25 cellular contexts compared by ENCODE assay signal in the genomic region with DNA sequence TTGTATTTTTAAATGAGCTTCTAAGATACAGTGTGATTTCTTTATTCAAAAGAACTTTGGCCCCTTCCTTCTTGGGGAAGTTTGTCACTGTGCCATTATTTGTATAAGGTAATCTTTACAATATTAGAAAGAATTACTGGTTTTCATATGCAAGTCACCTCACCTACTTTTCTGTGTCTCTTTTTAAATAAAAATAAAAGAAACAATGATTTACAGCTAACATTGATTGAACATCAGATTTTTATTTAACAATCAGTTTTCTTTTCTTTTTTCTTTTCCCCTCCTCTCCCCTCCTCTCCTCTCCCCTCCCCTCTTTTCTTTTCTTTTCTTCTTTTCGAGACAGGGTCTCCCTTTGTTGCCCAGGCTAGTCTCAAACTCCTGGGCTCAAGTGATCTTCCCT.
"Had no signal": no experiment of that assay in that cellular context is flagged by ENCODE, and none has a peak within 500 bp of the region (broad histone marks: within the 10 kb centered on the region; RNA-seq: fewer than 3 reads in every experiment).

No MANE protein-coding gene starts in this region.

- H3K4me3 Mint-ChIP-seq: immature natural killer cell; mesothelial cell of epicardium; naive thymus-derived CD4-positive, alpha-beta T cell; nephron had no signal

- H3K4me1 Mint-ChIP-seq: immature natural killer cell, mesothelial cell of epicardium, nephron had no signal

- H3K27me3 ChIP-seq: dorsolateral prefrontal cortex, stomach, thyroid gland, vagina had no signal

- H3K9me3 Mint-ChIP-seq: immature natural killer cell; mesothelial cell of epicardium; naive thymus-derived CD4-positive, alpha-beta T cell; nephron had no signal

- FAIRE-seq: colon, frontal cortex had no signal

- H3K4me1 ChIP-seq: prostate gland, stomach, thyroid gland, vagina had no signal

- DNase-seq: dorsolateral prefrontal cortex; effector CD4-positive, alpha-beta T cell; hypothalamus; immature natural killer cell; islet precursor cell; kidney glomerular epithelial cell; left ventricle myocardium superior; mesenchymal stem cell; naive thymus-derived CD4-positive, alpha-beta T cell; nucleus accumbens; right cardiac atrium; stimulated activated CD4-positive, alpha-beta T cell treated with anti-CD3 and anti-CD28 coated beads, Interleukin-15, amount 100 ng/mL, for 24 hours; stimulated activated CD4-positive, alpha-beta T cell treated with anti-CD3 and anti-CD28 coated beads, Interleukin-2, amount 100 ng/mL, for 48 hours; stimulated activated naive CD4-positive, alpha-beta T cell treated with Interleukin-2 at 50 U/mL for 16 hours; stomach; thyroid gland; trophoblast cell had no signal

- H3K27me3 Mint-ChIP-seq: naive thymus-derived CD4-positive, alpha-beta T cell had no signal

- H3K27ac ChIP-seq: prostate gland, skin epidermis, stomach, thyroid gland, vagina had no signal

- ATAC-seq: left ventricle myocardium superior; naive thymus-derived CD4-positive, alpha-beta T cell; right cardiac atrium had no signal

- H3K36me3 ChIP-seq: prostate gland had no signal

- H3K27ac Mint-ChIP-seq: mesothelial cell of epicardium; naive thymus-derived CD4-positive, alpha-beta T cell; nephron had no signal

- H3K9me3 ChIP-seq: prostate gland, stomach, thyroid gland, vagina had no signal

- H3K4me3 ChIP-seq: dorsolateral prefrontal cortex, lung, prostate gland, skin epidermis, stomach, thyroid gland, vagina had no signal
